ENCODE assay signal across 8 cellular contexts in genomic region chr2:130878933-130879332, GRCh38.
"Had no signal": no experiment of that assay in that cellular context is flagged by ENCODE, and none has a peak within 500 bp of the region (broad histone marks: within the 10 kb centered on the region; RNA-seq: fewer than 3 reads in every experiment).

No MANE protein-coding gene starts in this region.

- DNase-seq: HFFc6 had no signal

- H3K4me1 Mint-ChIP-seq: GM23338 had no signal

- FAIRE-seq: H1, H54, HepG2 had no signal

- H3K27ac ChIP-seq: HL-60 had no signal

- H3K4me3 ChIP-seq: GM23338, HAP-1 had no signal

- H3K9me3 ChIP-seq: HAP-1 had no signal

- H3K27ac Mint-ChIP-seq: GM23338, HFFc6 had no signal

- H3K36me3 ChIP-seq: HAP-1 had no signal

- H3K4me2 ChIP-seq: GM23338 had no signal

- H3K4me1 ChIP-seq: HAP-1 had no signal

- H3K4me3 Mint-ChIP-seq: GM23338, HFFc6 had no signal

- H2AFZ ChIP-seq: GM23338 had no signal

- H3K9me3 Mint-ChIP-seq: HFFc6 had no signal

- ATAC-seq: GM23338, HCT116, HepG2 had no signal
